In the genomic region with DNA sequence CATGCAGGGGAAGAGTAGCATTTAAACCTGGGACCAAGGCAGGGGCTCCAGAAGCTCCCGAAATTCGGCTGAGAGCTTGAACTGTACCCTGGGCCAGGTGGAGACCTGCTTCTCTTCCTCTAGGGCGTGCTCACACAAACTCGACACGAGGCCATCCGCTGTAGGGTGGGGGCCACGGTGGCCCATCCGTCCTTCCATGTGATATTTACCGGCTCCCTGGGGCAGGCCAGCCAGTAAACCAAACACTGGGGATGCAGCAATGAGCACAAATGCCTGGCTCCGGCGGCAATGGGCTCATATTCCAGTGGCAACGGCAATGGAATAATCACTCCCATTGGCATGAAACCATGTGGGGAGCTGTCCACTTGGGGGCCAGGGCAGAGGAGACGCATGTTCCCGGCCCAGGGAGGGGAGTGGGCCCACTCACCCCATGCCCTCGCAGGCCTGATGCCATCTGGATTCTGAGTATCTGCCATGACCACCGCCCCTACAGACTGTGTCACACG, we compare ENCODE assay signal across 10 cellular contexts. TPM values are rescaled to one million over a fixed set of nuclear protein-coding genes. Genes with fewer than 3 reads are reported as not detected.
A peak's percentile ranks its signal among the peaks of the same experiment; 100 is the strongest.
DNase-seq lines count a peak whose midpoint lies in the region; ATAC-seq and TF ChIP-seq lines count a peak whose summit lies in the region.
"Had no signal": no experiment of that assay in that cellular context is flagged by ENCODE, and none has a peak within 500 bp of the region (broad histone marks: within the 10 kb centered on the region; RNA-seq: fewer than 3 reads in every experiment).

No MANE protein-coding gene starts in this region.

- peak overlapping the region; percentile 85 for H2BK5ac ChIP-seq in neuronal stem cell (ENCODE audit: low read length)

- peak overlapping the region; percentile 78 for H3K27ac Mint-ChIP-seq in activated CD8-positive, alpha-beta T cell treated with anti-CD3 and anti-CD28 coated beads, Interleukin-2, amount 10 ng/mL, durations not matched to agents 7 days and 5 days
- H3K27ac Mint-ChIP-seq in activated CD8-positive, alpha-beta T cell treated with anti-CD3 and anti-CD28 coated beads for 36 hours: no peak overlapping the region

- no peak overlapping the region for H2AFZ ChIP-seq in neuronal stem cell (ENCODE audit: low read length)

- peak overlapping the region; percentile 72 for H3K14ac ChIP-seq in neuronal stem cell (ENCODE audit: low read length)

- no peak for ATAC-seq in activated CD8-positive, alpha-beta T cell treated with anti-CD3 and anti-CD28 coated beads, Interleukin-2, amount 10 ng/mL, durations not matched to agents 7 days and 5 days
- ATAC-seq in activated CD8-positive, alpha-beta T cell treated with anti-CD3 and anti-CD28 coated beads for 36 hours: no peak
- ATAC-seq: stimulated activated naive CD8-positive, alpha-beta T cell treated with anti-CD3 and anti-CD28 coated beads, Interleukin-15, Interleukin-2, amounts not matched to agents 100 U/mL and 50 U/mL, for 24 hours had no signal

- H2AK5ac ChIP-seq in neuronal stem cell (ENCODE audit: low read depth, low read length): peak overlapping the region; percentile 98

- H3K4me3 ChIP-seq in esophagus muscularis mucosa: peak overlapping the region; percentile 15 to 44 (median 27)
- no peak overlapping the region for H3K4me3 ChIP-seq in neuronal stem cell (ENCODE audit: low read length in 2 of 2)
- no peak overlapping the region for H3K4me3 ChIP-seq in urinary bladder (ENCODE audit: low read depth, low read length)
- H3K4me3 ChIP-seq: colonic mucosa had no signal

- peak overlapping the region; percentile 36 for H3K23ac ChIP-seq in neuronal stem cell (ENCODE audit: low read depth, low read length, poor library complexity)

- H3K4me1 ChIP-seq in esophagus muscularis mucosa: peaks cover 79 to 99% (median 90%) of the 10 kb centered on the region in 4 donors
- peaks cover 43 to 52% of the 10 kb centered on the region in 2 donors for H3K4me1 ChIP-seq in neuronal stem cell (ENCODE audit: control insufficient read depth in 2 of 2, insufficient read depth in 1 of 2, low read depth in 1 of 2, low read length in 2 of 2)
- peaks cover 8% of the 10 kb centered on the region for H3K4me1 ChIP-seq in urinary bladder (ENCODE audit: insufficient read depth)

- H3K18ac ChIP-seq in neuronal stem cell (ENCODE audit: low read length): peak overlapping the region; percentile 94

- no peaks in the 10 kb centered on the region for H3K9me3 Mint-ChIP-seq in activated CD8-positive, alpha-beta T cell treated with anti-CD3 and anti-CD28 coated beads, Interleukin-2, amount 10 ng/mL, durations not matched to agents 7 days and 5 days (ENCODE audit: insufficient read depth)
- no peaks in the 10 kb centered on the region for H3K9me3 Mint-ChIP-seq in activated CD8-positive, alpha-beta T cell treated with anti-CD3 and anti-CD28 coated beads for 36 hours

- POLR2A ChIA-PET in activated CD8-positive, alpha-beta T cell treated with anti-CD3 and anti-CD28 coated beads, Interleukin-2, amount 10 ng/mL, durations not matched to agents 7 days and 5 days (lab: Charles Lee): interaction anchor here (2.5 kb wide), 1 partner anchor 20 kb away, joined by 7 read pairs; no protein-coding TSS in a partner anchor
- POLR2A ChIA-PET in activated CD8-positive, alpha-beta T cell treated with anti-CD3 and anti-CD28 coated beads for 36 hours (lab: Charles Lee): interaction anchor here (0.9 to 2.1 kb wide), 2 partner anchors 10 to 18 kb away, joined by 3 to 5 read pairs; no protein-coding TSS in a partner anchor

- H3K36me3 ChIP-seq in esophagus muscularis mucosa: peaks cover 0 to 24% (median 13%) of the 10 kb centered on the region in 4 donors
- peaks cover 0 to 36% of the 10 kb centered on the region in 2 donors for H3K36me3 ChIP-seq in neuronal stem cell (replicated peaks in 1 of 2; ENCODE audit: control insufficient read depth in 2 of 2, insufficient read depth in 2 of 2, low read length in 2 of 2)
- no peaks in the 10 kb centered on the region for H3K36me3 ChIP-seq in urinary bladder (ENCODE audit: insufficient read depth)
- H3K36me3 ChIP-seq: colonic mucosa had no signal

- CTCF ChIA-PET in activated CD8-positive, alpha-beta T cell treated with anti-CD3 and anti-CD28 coated beads, Interleukin-2, amount 10 ng/mL, durations not matched to agents 7 days and 5 days (lab: Charles Lee): interaction anchor here (2.1 to 2.2 kb wide), 2 partner anchors 9 to 11 kb away, joined by 6 to 11 read pairs; partner anchors contain the start of gene SH3GL1
- CTCF ChIA-PET in activated CD8-positive, alpha-beta T cell treated with anti-CD3 and anti-CD28 coated beads for 36 hours (lab: Charles Lee): interaction anchor here (1.6 to 2.5 kb wide), 2 partner anchors 11 to 20 kb away, joined by 3 to 13 read pairs; partner anchors contain the start of gene SH3GL1

- H3K4me3 Mint-ChIP-seq in activated CD8-positive, alpha-beta T cell treated with anti-CD3 and anti-CD28 coated beads, Interleukin-2, amount 10 ng/mL, durations not matched to agents 7 days and 5 days: no peak overlapping the region
- H3K4me3 Mint-ChIP-seq in activated CD8-positive, alpha-beta T cell treated with anti-CD3 and anti-CD28 coated beads for 36 hours: no peak overlapping the region

- peak overlapping the region; percentile 28 for H3K4me2 ChIP-seq in neuronal stem cell (ENCODE audit: insufficient read depth, low read length, poor library complexity, severe bottlenecking)

- intact Hi-C loops in activated CD8-positive, alpha-beta T cell treated with anti-CD3 and anti-CD28 coated beads for 36 hours (cut with micrococcal nuclease): no loop called here
- intact Hi-C loops in esophagus muscularis mucosa (cut with DNase I): no loop called here

- no peak overlapping the region for H4K8ac ChIP-seq in neuronal stem cell (ENCODE audit: low read depth, low read length)

- H3K27me3 ChIP-seq in esophagus muscularis mucosa (no peaks in the 10 kb centered on the region), neuronal stem cell (ENCODE audit: control insufficient read depth in 3 of 3, insufficient read depth in 3 of 3, low read depth in 1 of 3, low read length in 3 of 3) (no peaks in the 10 kb centered on the region)
- H3K27me3 ChIP-seq: colonic mucosa had no signal

- TF ChIP-seq CTCF in activated CD8-positive, alpha-beta T cell treated with anti-CD3 and anti-CD28 coated beads for 36 hours (IDR thresholded peaks at IDR 0.05): no peak
- no peak for TF ChIP-seq CTCF in esophagus muscularis mucosa (IDR thresholded peaks at IDR 0.05)

- no peak for DNase-seq in activated CD8-positive, alpha-beta T cell treated with anti-CD3 and anti-CD28 coated beads, Interleukin-2, amount 10 ng/mL, durations not matched to agents 7 days and 5 days
- no peak for DNase-seq in activated CD8-positive, alpha-beta T cell treated with anti-CD3 and anti-CD28 coated beads for 36 hours
- DNase-seq in esophagus muscularis mucosa (ENCODE audit: extremely low spot score): no peak
- DNase-seq in neuronal stem cell (ENCODE audit: low spot score): no peak
- no peak for DNase-seq in CD1c-positive myeloid dendritic cell (ENCODE audit: extremely low spot score)
- no peak for DNase-seq in NCI-H1930 (lab: John Stamatoyannopoulos, UW)
- no peak for DNase-seq in dedifferentiated amniotic fluid mesenchymal stem cell (ENCODE audit: extremely low spot score)
- DNase-seq: colonic mucosa; stimulated activated naive CD8-positive, alpha-beta T cell treated with anti-CD3 and anti-CD28 coated beads, Interleukin-15, Interleukin-2, amounts not matched to agents 100 U/mL and 50 U/mL, for 24 hours had no signal

- WGBS in esophagus muscularis mucosa: 54% methylated on average over 8 of the region's 17 CpGs
- WGBS in neuronal stem cell (ENCODE audit: extremely low coverage in 2 of 2, insufficient read length in 2 of 2, insufficient replicate concordance in 1 of 2), 2 donors: no CpG with 5 or more reads among the region's 17 CpGs
- WGBS in urinary bladder: 50% methylated on average over 17 of the region's 17 CpGs

- peaks cover 25% of the 10 kb centered on the region for H3K36me3 Mint-ChIP-seq in activated CD8-positive, alpha-beta T cell treated with anti-CD3 and anti-CD28 coated beads, Interleukin-2, amount 10 ng/mL, durations not matched to agents 7 days and 5 days (ENCODE audit: low read depth)
- H3K36me3 Mint-ChIP-seq in activated CD8-positive, alpha-beta T cell treated with anti-CD3 and anti-CD28 coated beads for 36 hours (ENCODE audit: low read depth): peaks cover 13% of the 10 kb centered on the region

- TF ChIP-seq EP300 in esophagus muscularis mucosa (IDR thresholded peaks at IDR 0.05): no peak

- no peaks in the 10 kb centered on the region for H3K27me3 Mint-ChIP-seq in activated CD8-positive, alpha-beta T cell treated with anti-CD3 and anti-CD28 coated beads, Interleukin-2, amount 10 ng/mL, durations not matched to agents 7 days and 5 days (ENCODE audit: low read depth)
- no peaks in the 10 kb centered on the region for H3K27me3 Mint-ChIP-seq in activated CD8-positive, alpha-beta T cell treated with anti-CD3 and anti-CD28 coated beads for 36 hours

- peak overlapping the region; percentile 32 for H3K9ac ChIP-seq in neuronal stem cell (ENCODE audit: low read depth, low read length, poor library complexity)

- H2BK120ac ChIP-seq in neuronal stem cell (ENCODE audit: low read depth, low read length): peak overlapping the region; percentile 64

- TF ChIP-seq POLR2A in esophagus muscularis mucosa (IDR thresholded peaks at IDR 0.05; ENCODE audit: low read depth): no peak

- peak overlapping the region; percentile 11 for H2BK12ac ChIP-seq in neuronal stem cell (ENCODE audit: low read length)

- H3K9me3 ChIP-seq in esophagus muscularis mucosa: no peaks in the 10 kb centered on the region
- no peaks in the 10 kb centered on the region for H3K9me3 ChIP-seq in neuronal stem cell (replicated peaks in 1 of 2; ENCODE audit: control insufficient read depth in 2 of 2, insufficient read depth in 1 of 2, low read depth in 1 of 2, low read length in 2 of 2)
- H3K9me3 ChIP-seq: colonic mucosa had no signal

- H4K91ac ChIP-seq in neuronal stem cell (ENCODE audit: low read depth, low read length, poor library complexity): peak overlapping the region; percentile 89

- H3K79me1 ChIP-seq in neuronal stem cell (ENCODE audit: low read depth, low read length): peaks cover 18% of the 10 kb centered on the region

- peaks cover 43% of the 10 kb centered on the region for H3K4me1 Mint-ChIP-seq in activated CD8-positive, alpha-beta T cell treated with anti-CD3 and anti-CD28 coated beads, Interleukin-2, amount 10 ng/mL, durations not matched to agents 7 days and 5 days (ENCODE audit: low read depth)
- H3K4me1 Mint-ChIP-seq in activated CD8-positive, alpha-beta T cell treated with anti-CD3 and anti-CD28 coated beads for 36 hours (ENCODE audit: low read depth): peaks cover 37% of the 10 kb centered on the region

- H3K27ac ChIP-seq in esophagus muscularis mucosa (replicated peaks in 1 of 4) (peak overlapping the region; percentile 79 to 90 (median 86)), neuronal stem cell (replicated peaks; ENCODE audit: low read length) (peak overlapping the region; percentile 97), urinary bladder (ENCODE audit: low read depth) (peak overlapping the region; percentile 81)

- peak overlapping the region; percentile 79 for H3K4ac ChIP-seq in neuronal stem cell (ENCODE audit: low read length)

- peak overlapping the region; percentile 47 for H2BK15ac ChIP-seq in neuronal stem cell (ENCODE audit: low read length)

RNA-seq across cellular contexts. Expression of gene SH3GL1, which starts 10.8 kb away (rescaled TPM):
- 10 to 100 TPM; 65.1 to 67.9 TPM for total RNA-seq in activated CD8-positive, alpha-beta T cell treated with anti-CD3 and anti-CD28 coated beads, Interleukin-2, amount 10 ng/mL, durations not matched to agents 7 days and 5 days
- total RNA-seq in activated CD8-positive, alpha-beta T cell treated with anti-CD3 and anti-CD28 coated beads for 36 hours: 10 to 100 TPM; 53.1 to 59.2 TPM
- total RNA-seq in esophagus muscularis mucosa (10 to 100 TPM; 49.4 to 77.2 (median 59.5) TPM), urinary bladder (18.6 TPM)
- 88.3 TPM for polyA plus RNA-seq in neuronal stem cell (2013, experiment 1 of 2)
- polyA plus RNA-seq in neuronal stem cell (2013, experiment 2 of 2): 86.1 TPM
- polyA plus RNA-seq in urinary bladder: 88.3 TPM

RNA-seq across cellular contexts. Expression of gene CHAF1A, which starts 12.9 kb away (rescaled TPM):
- total RNA-seq in activated CD8-positive, alpha-beta T cell treated with anti-CD3 and anti-CD28 coated beads, Interleukin-2, amount 10 ng/mL, durations not matched to agents 7 days and 5 days: 100 to 1,000 TPM in 1 of 2 experiments, 10 to 100 TPM in 1; 95.3 to 104 TPM
- total RNA-seq in activated CD8-positive, alpha-beta T cell treated with anti-CD3 and anti-CD28 coated beads for 36 hours: 10 to 100 TPM; 78.3 to 80.5 TPM
- total RNA-seq in esophagus muscularis mucosa: 10 to 100 TPM in 1 of 4 donors, 1 to 10 TPM in 3; 4.6 to 14.6 (median 7.6) TPM
- polyA plus RNA-seq in neuronal stem cell (2013, experiment 1 of 2): 59.2 TPM
- polyA plus RNA-seq in neuronal stem cell (2013, experiment 2 of 2): 56.4 TPM
- total RNA-seq in urinary bladder: 9.0 TPM
- polyA plus RNA-seq in urinary bladder: 7.0 TPM

RNA-seq across cellular contexts. Expression of gene MPND, which starts 46.2 kb away (rescaled TPM):
- total RNA-seq in activated CD8-positive, alpha-beta T cell treated with anti-CD3 and anti-CD28 coated beads, Interleukin-2, amount 10 ng/mL, durations not matched to agents 7 days and 5 days: 10 to 100 TPM; 26.0 to 27.6 TPM
- total RNA-seq in activated CD8-positive, alpha-beta T cell treated with anti-CD3 and anti-CD28 coated beads for 36 hours: 10 to 100 TPM; 15.5 to 16.6 TPM
- 1 to 10 TPM; 5.3 to 9.2 (median 7.6) TPM for total RNA-seq in esophagus muscularis mucosa
- polyA plus RNA-seq in neuronal stem cell (2013, experiment 1 of 2): 20.6 TPM
- 22.4 TPM for polyA plus RNA-seq in neuronal stem cell (2013, experiment 2 of 2)
- total RNA-seq in urinary bladder: 7.2 TPM
- polyA plus RNA-seq in urinary bladder: 24.5 TPM

RNA-seq across cellular contexts. Expression of gene STAP2, which starts 50.9 kb away (rescaled TPM):
- total RNA-seq in activated CD8-positive, alpha-beta T cell treated with anti-CD3 and anti-CD28 coated beads, Interleukin-2, amount 10 ng/mL, durations not matched to agents 7 days and 5 days: 10 to 100 TPM; 14.3 to 16.5 TPM
- total RNA-seq in activated CD8-positive, alpha-beta T cell treated with anti-CD3 and anti-CD28 coated beads for 36 hours: 10 to 100 TPM in 1 of 2 experiments, 1 to 10 TPM in 1; 9.6 to 14.6 TPM
- 1 to 10 TPM in 2 of 4 donors, under 1 TPM in 1, not detected in 1; 0.52 to 3.3 (median 1.7) TPM for total RNA-seq in esophagus muscularis mucosa
- polyA plus RNA-seq in neuronal stem cell (2013, experiment 1 of 2): 6.4 TPM
- polyA plus RNA-seq in neuronal stem cell (2013, experiment 2 of 2): 7.4 TPM
- 14.4 TPM for total RNA-seq in urinary bladder
- 12.4 TPM for polyA plus RNA-seq in urinary bladder

Comparison
In these comparisons a context has a peak if more than half of its experiments do, and no peak if none do; other contexts are left out.
1. H3K4me3 ChIP-seq: peak in esophagus muscularis mucosa (4 of 4); none in neuronal stem cell (0 of 2) and urinary bladder (single experiment).
2. Peak in every context shown above with its lines, with median percentiles within 50 percentile points of each other: H3K27ac ChIP-seq.